In genomic region chr6:129353067-129353466, GRCh38 we compare ENCODE assay signal across 2 cellular contexts.
TF ChIP-seq lines count a peak whose summit lies in the region.

No MANE protein-coding gene starts in this region.

TF ChIP-seq in GM23338, 12 proteins besides CTCF, POLR2A, EP300 and RAD21 (continued from another document):
- TF ChIP-seq ETS1 (IDR thresholded peaks at IDR 0.05) (no peak), NANOG (IDR thresholded peaks at IDR 0.05; ENCODE audit: borderline replicate concordance) (no peak), CREB1 (CRISPR knock-in tag; IDR thresholded peaks at IDR 0.05; ENCODE audit: low read depth) (no peak), ZNF331 (CRISPR knock-in tag; IDR thresholded peaks at IDR 0.05; ENCODE audit: low read depth) (no peak), ZNF462 (CRISPR knock-in tag; IDR thresholded peaks at IDR 0.05) (no peak), STAT1 (IDR thresholded peaks at IDR 0.05; ENCODE audit: unreplicated experiment) (no peak), EZH2phosphoT487 (IDR thresholded peaks at IDR 0.05; ENCODE audit: unreplicated experiment) (no peak), REST (IDR thresholded peaks at IDR 0.05; ENCODE audit: unreplicated experiment) (no peak), POLR2AphosphoS5 (IDR thresholded peaks at IDR 0.05; ENCODE audit: low read depth) (no peak), JUNB (IDR thresholded peaks at IDR 0.05; ENCODE audit: unreplicated experiment) (no peak)

TF ChIP-seq in K562, 482 proteins besides CTCF, POLR2A, EP300 and RAD21 (continued from another document):
- TF ChIP-seq ELK3 (CRISPR knock-in tag; IDR thresholded peaks at IDR 0.05) (no peak), ZNF184 (CRISPR knock-in tag; IDR thresholded peaks at IDR 0.05) (no peak), POLR3G (IDR thresholded peaks at IDR 0.05; ENCODE audit: extremely low read depth, insufficient read length, insufficient replicate concordance) (no peak), NR2F6 (CRISPR knock-in tag; IDR thresholded peaks at IDR 0.05) (no peak), ZFP1 (CRISPR knock-in tag; IDR thresholded peaks at IDR 0.05) (no peak)
